Comparison of ENCODE assay signal across 42 cellular contexts in the genomic region with DNA sequence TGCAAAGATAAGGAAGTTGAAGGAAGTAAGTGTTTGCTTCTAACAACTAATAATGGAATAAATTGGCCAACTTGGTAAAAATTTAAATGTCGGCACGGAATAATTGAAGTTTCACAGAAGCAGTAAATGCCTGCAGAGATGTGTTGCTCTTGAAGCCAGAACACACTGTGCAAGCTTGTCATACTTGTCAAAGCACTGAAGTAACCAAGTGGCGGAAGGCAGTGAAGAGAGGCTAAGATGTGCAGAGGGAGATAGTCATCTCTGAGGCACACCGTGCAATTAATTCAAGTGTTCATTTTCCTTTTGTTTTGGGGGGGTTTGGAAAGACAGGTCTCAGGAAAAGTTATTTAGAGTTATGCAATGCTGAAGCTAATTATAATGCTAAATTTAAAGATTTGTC. TPM values are rescaled to one million over a fixed set of nuclear protein-coding genes. Genes with fewer than 3 reads are reported as not detected.
"Had no signal": no experiment of that assay in that cellular context is flagged by ENCODE, and none has a peak within 500 bp of the region (broad histone marks: within the 10 kb centered on the region; RNA-seq: fewer than 3 reads in every experiment).

No MANE protein-coding gene starts in this region.

- H3K27ac ChIP-seq: adrenal gland, body of pancreas, brain microvascular endothelial cell, cardiac muscle cell had no signal

- H3K27me3 ChIP-seq: ascending aorta, body of pancreas had no signal

- H3K36me3 Mint-ChIP-seq: activated naive CD4-positive, alpha-beta T cell treated with anti-CD3 and anti-CD28 coated beads, Interleukin-2, amount 10 ng/mL, durations not matched to agents 7 days and 5 days; activated naive CD4-positive, alpha-beta T cell treated with anti-CD3 and anti-CD28 coated beads, Interleukin-2, amount 50 U/mL, for 24 hours; activated naive CD8-positive, alpha-beta T cell; activated naive CD8-positive, alpha-beta T cell treated with anti-CD3 and anti-CD28 coated beads for 36 hours; activated naive CD8-positive, alpha-beta T cell treated with anti-CD3 and anti-CD28 coated beads, Interleukin-2, amount 10 ng/mL, durations not matched to agents 7 days and 5 days had no signal

- H3K4me1 ChIP-seq: breast epithelium had no signal

- H3K4me3 ChIP-seq: adrenal gland, ascending aorta, body of pancreas, breast epithelium, cardiac muscle cell had no signal

- H3K36me3 ChIP-seq: adrenal gland, ascending aorta, brain microvascular endothelial cell, breast epithelium, cardiac muscle cell had no signal

- H3K27ac Mint-ChIP-seq: activated naive CD4-positive, alpha-beta T cell treated with anti-CD3 and anti-CD28 coated beads for 36 hours; activated naive CD4-positive, alpha-beta T cell treated with anti-CD3 and anti-CD28 coated beads, Interleukin-2, amount 10 ng/mL, durations not matched to agents 7 days and 5 days; activated naive CD4-positive, alpha-beta T cell treated with anti-CD3 and anti-CD28 coated beads, Interleukin-2, amount 50 U/mL, for 24 hours; activated naive CD4-positive, alpha-beta T cell treated with anti-CD3 and anti-CD28 coated beads, Interleukin-2, amount 50 U/mL, for 72 hours; activated naive CD8-positive, alpha-beta T cell; activated naive CD8-positive, alpha-beta T cell treated with anti-CD3 and anti-CD28 coated beads for 36 hours; activated naive CD8-positive, alpha-beta T cell treated with anti-CD3 and anti-CD28 coated beads, Interleukin-2, amount 10 ng/mL, durations not matched to agents 7 days and 5 days; activated naive CD8-positive, alpha-beta T cell treated with anti-CD3 and anti-CD28 coated beads, Interleukin-2, amount 50 U/mL, for 24 hours; activated T-cell treated with anti-CD3 and anti-CD28 coated beads, Interleukin-2, amount 50 U/mL, for 24 hours; activated T-cell treated with anti-CD3 and anti-CD28 coated beads, Interleukin-2, amount 50 U/mL, for 72 hours; activated T-helper 1 cell treated with anti-CD3 and anti-CD28 coated beads, Interleukin-12 subunit alpha, Interleukin-12 subunit beta, Interleukin-2, Interleukin-4 antibody, amounts not matched to agents 30 ng/mL and 10 ng/mL and 1 ng/mL, durations not matched to agents 14 hours and 24 hours and 36 hours; activated T-helper 17 cell treated with anti-CD3 and anti-CD28 coated beads, Interleukin-2, amount 50 U/mL, for 72 hours; activated T-helper 2 cell treated with anti-CD3 and anti-CD28 coated beads, Interferon-gamma antibody, Interleukin-2, Interleukin-4, amounts not matched to agents 10 μg/mL and 5 μg/mL and 100 μg/mL, durations not matched to agents 14 hours and 24 hours and 36 hours had no signal

- ATAC-seq: activated naive CD4-positive, alpha-beta T cell treated with anti-CD3 and anti-CD28 coated beads, Interleukin-2, amount 50 U/mL, for 72 hours; activated naive CD8-positive, alpha-beta T cell treated with anti-CD3 and anti-CD28 coated beads, Interleukin-2, amount 50 U/mL, for 24 hours; activated T-cell treated with anti-CD3 and anti-CD28 coated beads, Interleukin-2, amount 50 U/mL, for 4 hours; activated T-cell treated with anti-CD3 and anti-CD28 coated beads, Interleukin-2, amount 50 U/mL, for 72 hours; activated T-helper 17 cell treated with anti-CD3 and anti-CD28 coated beads, Interleukin-2, amount 50 U/mL, for 72 hours; body of pancreas had no signal

- H3K4me1 Mint-ChIP-seq: activated naive CD4-positive, alpha-beta T cell treated with anti-CD3 and anti-CD28 coated beads, Interleukin-2, amount 10 ng/mL, durations not matched to agents 7 days and 5 days; activated naive CD4-positive, alpha-beta T cell treated with anti-CD3 and anti-CD28 coated beads, Interleukin-2, amount 50 U/mL, for 24 hours; activated naive CD8-positive, alpha-beta T cell treated with anti-CD3 and anti-CD28 coated beads for 36 hours; activated naive CD8-positive, alpha-beta T cell treated with anti-CD3 and anti-CD28 coated beads, Interleukin-2, amount 10 ng/mL, durations not matched to agents 7 days and 5 days; activated naive CD8-positive, alpha-beta T cell treated with anti-CD3 and anti-CD28 coated beads, Interleukin-2, amount 50 U/mL, for 24 hours; activated T-helper 17 cell treated with anti-CD3 and anti-CD28 coated beads, Interleukin-2, amount 50 U/mL, for 72 hours; central memory CD8-positive, alpha-beta T cell had no signal

- DNase-seq: activated effector memory CD4-positive, alpha-beta T cell treated with anti-CD3 and anti-CD28 coated beads, Interleukin-2, amount 50 U/mL, for 16 hours; activated effector memory CD4-positive, alpha-beta T cell treated with Interleukin-2 at 50 U/mL for 16 hours; activated gamma-delta T cell; activated gamma-delta T cell treated with Interleukin-2 at 50 U/mL for 16 hours; activated naive CD4-positive, alpha-beta T cell; activated naive CD4-positive, alpha-beta T cell treated with anti-CD3 and anti-CD28 coated beads for 36 hours; activated naive CD4-positive, alpha-beta T cell treated with anti-CD3 and anti-CD28 coated beads, Interleukin-2, amount 10 ng/mL, durations not matched to agents 7 days and 5 days; activated naive CD4-positive, alpha-beta T cell treated with anti-CD3 and anti-CD28 coated beads, Interleukin-2, amount 50 U/mL, for 16 hours; activated naive CD4-positive, alpha-beta T cell treated with Interleukin-2 at 50 U/mL for 16 hours; activated naive CD8-positive, alpha-beta T cell treated with anti-CD3 and anti-CD28 coated beads for 36 hours; activated naive CD8-positive, alpha-beta T cell treated with anti-CD3 and anti-CD28 coated beads, Interleukin-2, amount 10 ng/mL, durations not matched to agents 7 days and 5 days; activated naive CD8-positive, alpha-beta T cell treated with anti-CD3 and anti-CD28 coated beads, Interleukin-2, amount 50 U/mL, for 24 hours; activated T-cell treated with anti-CD3 and anti-CD28 coated beads for 4 hours; activated T-cell treated with anti-CD3 and anti-CD28 coated beads, Interleukin-2, amount 50 U/mL, for 1 hour; activated T-cell treated with anti-CD3 and anti-CD28 coated beads, Interleukin-2, amount 50 U/mL, for 24 hours; activated T-cell treated with anti-CD3 and anti-CD28 coated beads, Interleukin-2, amount 50 U/mL, for 4 hours; activated T-cell treated with anti-CD3 and anti-CD28 coated beads, Interleukin-2, amount 50 U/mL, for 48 hours; activated T-cell treated with anti-CD3 and anti-CD28 coated beads, Interleukin-2, amount 50 U/mL, for 72 hours; adrenal gland; amniotic stem cell; amygdala; anterior cingulate cortex; aorta; body of pancreas; brain microvascular endothelial cell; central memory CD4-positive, alpha-beta T cell; cerebellar nuclear complex had no signal

- H3K9me3 ChIP-seq: adrenal gland, ascending aorta, body of pancreas, breast epithelium had no signal

- H3K4me3 Mint-ChIP-seq: activated naive CD4-positive, alpha-beta T cell treated with anti-CD3 and anti-CD28 coated beads for 36 hours; activated naive CD4-positive, alpha-beta T cell treated with anti-CD3 and anti-CD28 coated beads, Interleukin-2, amount 10 ng/mL, durations not matched to agents 7 days and 5 days; activated naive CD4-positive, alpha-beta T cell treated with anti-CD3 and anti-CD28 coated beads, Interleukin-2, amount 50 U/mL, for 24 hours; activated naive CD8-positive, alpha-beta T cell; activated naive CD8-positive, alpha-beta T cell treated with anti-CD3 and anti-CD28 coated beads for 36 hours; activated naive CD8-positive, alpha-beta T cell treated with anti-CD3 and anti-CD28 coated beads, Interleukin-2, amount 10 ng/mL, durations not matched to agents 7 days and 5 days; activated naive CD8-positive, alpha-beta T cell treated with anti-CD3 and anti-CD28 coated beads, Interleukin-2, amount 50 U/mL, for 24 hours; activated T-cell treated with anti-CD3 and anti-CD28 coated beads, Interleukin-2, amount 50 U/mL, for 24 hours; activated T-cell treated with anti-CD3 and anti-CD28 coated beads, Interleukin-2, amount 50 U/mL, for 4 hours; activated T-cell treated with anti-CD3 and anti-CD28 coated beads, Interleukin-2, amount 50 U/mL, for 72 hours; activated T-helper 1 cell treated with anti-CD3 and anti-CD28 coated beads, Interleukin-12 subunit alpha, Interleukin-12 subunit beta, Interleukin-2, Interleukin-4 antibody, amounts not matched to agents 30 ng/mL and 10 ng/mL and 1 ng/mL, durations not matched to agents 14 hours and 24 hours and 36 hours; activated T-helper 17 cell treated with anti-CD3 and anti-CD28 coated beads, Interleukin-2, amount 50 U/mL, for 72 hours; brain; central memory CD8-positive, alpha-beta T cell had no signal

- H3K9me3 Mint-ChIP-seq: activated naive CD4-positive, alpha-beta T cell treated with anti-CD3 and anti-CD28 coated beads for 36 hours; activated naive CD4-positive, alpha-beta T cell treated with anti-CD3 and anti-CD28 coated beads, Interleukin-2, amount 10 ng/mL, durations not matched to agents 7 days and 5 days; activated naive CD4-positive, alpha-beta T cell treated with anti-CD3 and anti-CD28 coated beads, Interleukin-2, amount 50 U/mL, for 24 hours; activated naive CD8-positive, alpha-beta T cell treated with anti-CD3 and anti-CD28 coated beads for 36 hours; activated naive CD8-positive, alpha-beta T cell treated with anti-CD3 and anti-CD28 coated beads, Interleukin-2, amount 10 ng/mL, durations not matched to agents 7 days and 5 days; activated naive CD8-positive, alpha-beta T cell treated with anti-CD3 and anti-CD28 coated beads, Interleukin-2, amount 50 U/mL, for 24 hours; activated T-cell treated with anti-CD3 and anti-CD28 coated beads, Interleukin-2, amount 50 U/mL, for 24 hours; activated T-cell treated with anti-CD3 and anti-CD28 coated beads, Interleukin-2, amount 50 U/mL, for 4 hours; activated T-helper 1 cell treated with anti-CD3 and anti-CD28 coated beads, Interleukin-12 subunit alpha, Interleukin-12 subunit beta, Interleukin-2, Interleukin-4 antibody, amounts not matched to agents 30 ng/mL and 10 ng/mL and 1 ng/mL, durations not matched to agents 14 hours and 24 hours and 36 hours; activated T-helper 17 cell treated with anti-CD3 and anti-CD28 coated beads, Interleukin-2, amount 50 U/mL, for 72 hours; activated T-helper 2 cell treated with anti-CD3 and anti-CD28 coated beads, Interferon-gamma antibody, Interleukin-2, Interleukin-4, amounts not matched to agents 10 μg/mL and 5 μg/mL and 100 μg/mL, durations not matched to agents 14 hours and 24 hours and 36 hours; central memory CD8-positive, alpha-beta T cell had no signal

RNA-seq across cellular contexts. Expression of a gene that starts 5.2 kb away (rescaled TPM):
- total RNA-seq: activated naive CD4-positive, alpha-beta T cell treated with anti-CD3 and anti-CD28 coated beads for 36 hours; activated naive CD4-positive, alpha-beta T cell treated with anti-CD3 and anti-CD28 coated beads, Interleukin-2, amount 50 U/mL, for 72 hours; activated naive CD8-positive, alpha-beta T cell treated with anti-CD3 and anti-CD28 coated beads for 36 hours; activated naive CD8-positive, alpha-beta T cell treated with anti-CD3 and anti-CD28 coated beads, Interleukin-2, amount 10 ng/mL, durations not matched to agents 7 days and 5 days; activated T-cell treated with anti-CD3 and anti-CD28 coated beads, Interleukin-2, amount 50 U/mL, for 4 hours; activated T-cell treated with anti-CD3 and anti-CD28 coated beads, Interleukin-2, amount 50 U/mL, for 72 hours; activated T-helper 1 cell treated with anti-CD3 and anti-CD28 coated beads, Interleukin-12 subunit alpha, Interleukin-12 subunit beta, Interleukin-2, Interleukin-4 antibody, amounts not matched to agents 30 ng/mL and 10 ng/mL and 1 ng/mL, durations not matched to agents 14 hours and 24 hours and 36 hours; activated T-helper 17 cell treated with anti-CD3 and anti-CD28 coated beads, Interleukin-2, amount 50 U/mL, for 72 hours; activated T-helper 2 cell treated with anti-CD3 and anti-CD28 coated beads, Interferon-gamma antibody, Interleukin-2, Interleukin-4, amounts not matched to agents 10 μg/mL and 5 μg/mL and 100 μg/mL, durations not matched to agents 14 hours and 24 hours and 36 hours; astrocyte; body of pancreas; bronchial epithelial cell; cardiac muscle cell; cardiac septum had no signal
- polyA plus RNA-seq: adipose tissue, cardiac muscle cell had no signal

RNA-seq across cellular contexts. Expression of a gene that starts 50.6 kb away (rescaled TPM):
- total RNA-seq: activated naive CD4-positive, alpha-beta T cell treated with anti-CD3 and anti-CD28 coated beads for 36 hours; activated naive CD4-positive, alpha-beta T cell treated with anti-CD3 and anti-CD28 coated beads, Interleukin-2, amount 50 U/mL, for 72 hours; activated naive CD8-positive, alpha-beta T cell treated with anti-CD3 and anti-CD28 coated beads for 36 hours; activated naive CD8-positive, alpha-beta T cell treated with anti-CD3 and anti-CD28 coated beads, Interleukin-2, amount 10 ng/mL, durations not matched to agents 7 days and 5 days; activated T-cell treated with anti-CD3 and anti-CD28 coated beads, Interleukin-2, amount 50 U/mL, for 4 hours; activated T-cell treated with anti-CD3 and anti-CD28 coated beads, Interleukin-2, amount 50 U/mL, for 72 hours; activated T-helper 1 cell treated with anti-CD3 and anti-CD28 coated beads, Interleukin-12 subunit alpha, Interleukin-12 subunit beta, Interleukin-2, Interleukin-4 antibody, amounts not matched to agents 30 ng/mL and 10 ng/mL and 1 ng/mL, durations not matched to agents 14 hours and 24 hours and 36 hours; activated T-helper 17 cell treated with anti-CD3 and anti-CD28 coated beads, Interleukin-2, amount 50 U/mL, for 72 hours; activated T-helper 2 cell treated with anti-CD3 and anti-CD28 coated beads, Interferon-gamma antibody, Interleukin-2, Interleukin-4, amounts not matched to agents 10 μg/mL and 5 μg/mL and 100 μg/mL, durations not matched to agents 14 hours and 24 hours and 36 hours; aorta; ascending aorta; astrocyte; body of pancreas; bronchial epithelial cell; cardiac muscle cell; cardiac septum had no signal
- polyA plus RNA-seq: cardiac muscle cell had no signal
